Comparison of ENCODE assay signal across 9 cellular contexts in genomic region chr14:34693228-34693939, GRCh38. TPM values are rescaled to one million over a fixed set of nuclear protein-coding genes. Genes with fewer than 3 reads are reported as not detected.
DNase-seq lines count a peak whose midpoint lies in the region; ATAC-seq and TF ChIP-seq lines count a peak whose summit lies in the region.
"Had no signal": no experiment of that assay in that cellular context is flagged by ENCODE, and none has a peak within 500 bp of the region (broad histone marks: within the 10 kb centered on the region; RNA-seq: fewer than 3 reads in every experiment).

No MANE protein-coding gene starts in this region.

- no peaks in the 10 kb centered on the region for H4K20me1 ChIP-seq in OCI-LY7 (ENCODE audit: insufficient read depth, low read length)

- POLR2A ChIA-PET in OCI-LY7 (lab: Charles Lee): interaction anchor here (0.5 to 1.0 kb wide), 2 partner anchors 29 to 1040 kb away, joined by 3 to 4 read pairs; no protein-coding TSS in a partner anchor

- H3K36me3 Mint-ChIP-seq in chondrocyte (ENCODE audit: low read depth): no peaks in the 10 kb centered on the region

- H3K27me3 Mint-ChIP-seq in chondrocyte (ENCODE audit: low read depth): no peaks in the 10 kb centered on the region

- H3K36me3 ChIP-seq in ES-I3 (ENCODE audit: insufficient read depth, low read length) (no peaks in the 10 kb centered on the region), OCI-LY7 (ENCODE audit: insufficient read depth, low read length) (no peaks in the 10 kb centered on the region), lung (ENCODE audit: control insufficient read depth in 2 of 2, insufficient read depth in 2 of 2, low read length in 2 of 2) (no peaks in the 10 kb centered on the region), vagina (no peaks in the 10 kb centered on the region)

- H3K27ac ChIP-seq in OCI-LY7 (ENCODE audit: low read depth, low read length, poor library complexity, severe bottlenecking) (no peak overlapping the region), lung (ENCODE audit: low read depth in 1 of 2, low read length in 1 of 2) (no peak overlapping the region), vagina (peak overlapping the region; percentile 15)

- H3K9me2 ChIP-seq in OCI-LY7 (ENCODE audit: insufficient read depth, low read length): no peaks in the 10 kb centered on the region

- WGBS in lung, 2 donors: 52 to 62% methylated on average over 18 of the region's 18 CpGs

- no peak overlapping the region for H3K4me2 ChIP-seq in OCI-LY7 (ENCODE audit: low read length)

- peak; percentile 24 for DNase-seq in OCI-LY7 (ENCODE audit: low spot score)
- DNase-seq in chondrocyte (ENCODE audit: low spot score): no peak
- peak; percentile 52 for DNase-seq in lung (ENCODE audit: low spot score)
- DNase-seq in vagina (ENCODE audit: extremely low spot score in 2 of 2): no peak
- DNase-seq in foreskin melanocyte: no peak
- no peak for DNase-seq in NCI-H1694 (lab: John Stamatoyannopoulos, UW)
- DNase-seq: activated T-cell treated with anti-CD3 and anti-CD28 coated beads, Interleukin-2, amount 50 U/mL, for 4 hours had no signal

- H3K4me1 ChIP-seq in ES-I3 (ENCODE audit: insufficient read depth, low read length) (peaks cover 11% of the 10 kb centered on the region), OCI-LY7 (ENCODE audit: insufficient read depth, low read length, poor library complexity, severe bottlenecking) (peaks cover 8% of the 10 kb centered on the region), lung (ENCODE audit: control insufficient read depth in 2 of 2, insufficient read depth in 2 of 2, low read length in 2 of 2) (no peaks in the 10 kb centered on the region), vagina (peaks cover 4% of the 10 kb centered on the region)

- H3K9me3 ChIP-seq in ES-I3 (ENCODE audit: control insufficient read depth, insufficient read depth, low read length) (no peaks in the 10 kb centered on the region), OCI-LY7 (ENCODE audit: low read length) (no peaks in the 10 kb centered on the region), lung (ENCODE audit: control insufficient read depth in 2 of 2, insufficient read depth in 1 of 2, low read length in 1 of 2) (no peaks in the 10 kb centered on the region), vagina (no peaks in the 10 kb centered on the region)

- H3K9ac ChIP-seq in ES-I3 (ENCODE audit: low read depth, low read length): peak overlapping the region; percentile 46; the same call in 1 of the 2 replicates

- TF ChIP-seq POLR2A in vagina (IDR thresholded peaks at IDR 0.05): no peak

- intact Hi-C loops in OCI-LY7 (cut with micrococcal nuclease; ENCODE audit: unreplicated experiment): no loop called here
- intact Hi-C loops in vagina (cut with DNase I): no loop called here

- no peaks in the 10 kb centered on the region for H3K27me3 ChIP-seq in lung (ENCODE audit: control insufficient read depth, insufficient read depth)
- no peaks in the 10 kb centered on the region for H3K27me3 ChIP-seq in vagina

- H3K79me2 ChIP-seq in OCI-LY7 (ENCODE audit: insufficient read depth, low read depth, low read length): no peaks in the 10 kb centered on the region

- no TSS peak for BruUV-seq in OCI-LY7 (replicated peaks; lab: Mats Ljungman, UMichigan)

- H3K4me3 ChIP-seq in OCI-LY7 (ENCODE audit: low read depth, low read length, poor library complexity, severe bottlenecking) (no peak overlapping the region), lung (peak overlapping the region; percentile 8), vagina (peak overlapping the region; percentile 28 to 35)

- CTCF ChIA-PET in OCI-LY7 (lab: Charles Lee; ENCODE audit: unreplicated experiment): no interaction called here

- no peak for TF ChIP-seq CTCF in OCI-LY7 (conservative IDR thresholded peaks at IDR 0.05; ENCODE audit: low read length)
- TF ChIP-seq CTCF in chondrocyte (IDR thresholded peaks at IDR 0.05): no peak
- no peak for TF ChIP-seq CTCF in lung (IDR thresholded peaks at IDR 0.05; ENCODE audit: control extremely low read depth, extremely low read depth)
- TF ChIP-seq CTCF in vagina (IDR thresholded peaks at IDR 0.05): no peak

- peak; percentile 75 for ATAC-seq in lung (ENCODE audit: insufficient read depth, low FRiP score)
- ATAC-seq in HG03196 (IDR thresholded peaks at IDR 0.05; ENCODE audit: unreplicated experiment): no peak

- H2AFZ ChIP-seq in OCI-LY7 (ENCODE audit: low read length): no peak overlapping the region

- H3K27ac Mint-ChIP-seq in chondrocyte (ENCODE audit: unreplicated experiment): no peak overlapping the region

- H3K9me3 Mint-ChIP-seq in chondrocyte (ENCODE audit: low read depth): no peaks in the 10 kb centered on the region
- H3K9me3 Mint-ChIP-seq: activated T-cell treated with anti-CD3 and anti-CD28 coated beads, Interleukin-2, amount 50 U/mL, for 4 hours had no signal

- peak overlapping the region; percentile 61 for H3K4me3 Mint-ChIP-seq in chondrocyte (ENCODE audit: unreplicated experiment)
- H3K4me3 Mint-ChIP-seq: activated T-cell treated with anti-CD3 and anti-CD28 coated beads, Interleukin-2, amount 50 U/mL, for 4 hours had no signal

- H3K4me1 Mint-ChIP-seq in chondrocyte (ENCODE audit: low read depth): peaks cover 9% of the 10 kb centered on the region

RNA-seq across cellular contexts. Expression of gene CFL2, which starts 21.0 kb away (rescaled TPM):
- 7.1 and 19.6 TPM in 2 replicates for total RNA-seq in OCI-LY7 (2014; rRNA removed; shearing (Covaris generic))
- 24.7 and 30.8 TPM in 2 replicates for total RNA-seq in OCI-LY7 (2022)
- 58.1 to 84.5 TPM (median 77.2 TPM) in 3 replicates for total RNA-seq in chondrocyte
- 10 to 100 TPM; 39.5 to 77.8 TPM for total RNA-seq in lung
- 10 to 100 TPM; 17.1 to 28.0 TPM for polyA plus RNA-seq in lung
- 67.8 TPM for total RNA-seq in vagina

Comparison
In these comparisons a context has a peak if more than half of its experiments do, and no peak if none do; other contexts are left out.
1. DNase-seq: peak in OCI-LY7 (single experiment) and lung (single experiment); none in chondrocyte (single experiment), vagina (0 of 2), foreskin melanocyte (single experiment) and NCI-H1694 (single experiment).